In genomic region chr17:40372644-40373043, GRCh38 we compare ENCODE assay signal across 9 cellular contexts. TPM values are rescaled to one million over a fixed set of nuclear protein-coding genes. Genes with fewer than 3 reads are reported as not detected.
DNase-seq lines count a peak whose midpoint lies in the region; ATAC-seq and TF ChIP-seq lines count a peak whose summit lies in the region.
"Not testable (repeated sequence)": the region's sequence is repeated elsewhere in the genome, so short reads cannot be mapped to it uniquely, and the experiment has no call there.
"Had no signal": no experiment of that assay in that cellular context is flagged by ENCODE, and none has a peak within 500 bp of the region (broad histone marks: within the 10 kb centered on the region; RNA-seq: fewer than 3 reads in every experiment).

No MANE protein-coding gene starts in this region.

- H3K27me3 ChIP-seq in MM.1S (replicated peaks; ENCODE audit: insufficient read depth, low read length); trophoblast cell (ENCODE audit: insufficient read depth, low read length): not testable (repeated sequence)

- H4K20me1 ChIP-seq in MM.1S (ENCODE audit: insufficient read depth, low read length) = not testable (repeated sequence)

- H3K4me3 ChIP-seq in MM.1S (ENCODE audit: low read length); trophoblast cell (ENCODE audit: low read depth, low read length): not testable (repeated sequence)

- not testable (repeated sequence) for H2AK5ac ChIP-seq in trophoblast cell (ENCODE audit: low read length)

- not testable (repeated sequence) for H3K79me2 ChIP-seq in MM.1S (ENCODE audit: low read length); trophoblast cell (ENCODE audit: control insufficient read depth, insufficient read depth, low read length, poor library complexity)

- not testable (repeated sequence) for H2BK12ac ChIP-seq in trophoblast cell (ENCODE audit: low read length)

- H3K4me1 Mint-ChIP-seq in activated CD4-positive, alpha-beta T cell treated with anti-CD3 and anti-CD28 coated beads for 36 hours = peaks cover 36% of the 10 kb centered on the region
- H3K4me1 Mint-ChIP-seq in activated T-helper 2 cell treated with anti-CD3 and anti-CD28 coated beads, Interferon-gamma antibody, Interleukin-2, Interleukin-4, amounts not matched to agents 10 μg/mL and 5 μg/mL and 100 μg/mL, durations not matched to agents 14 hours and 24 hours and 36 hours (ENCODE audit: low read depth) = peaks cover 29% of the 10 kb centered on the region
- peaks cover 14% of the 10 kb centered on the region for H3K4me1 Mint-ChIP-seq in chondrocyte (ENCODE audit: low read depth)

- CTCF ChIA-PET in activated CD4-positive, alpha-beta T cell treated with anti-CD3 and anti-CD28 coated beads for 36 hours (lab: Charles Lee) = interaction anchor here (0.6 to 2.2 kb wide), 9 partner anchors 8 to 119 kb away, joined by 3 to 12 read pairs (median 4); partner anchors contain the start of gene GJD3

- peak overlapping the region; percentile 22 for H2BK5ac ChIP-seq in trophoblast cell (ENCODE audit: low read depth, low read length, poor library complexity)

- POLR2A ChIA-PET in activated CD4-positive, alpha-beta T cell treated with anti-CD3 and anti-CD28 coated beads for 36 hours (lab: Charles Lee) = interaction anchor here (0.6 to 1.0 kb wide), 5 partner anchors 8 to 189 kb away, joined by 3 to 6 read pairs (median 3); partner anchors contain the start of gene GJD3

- no CpG with 5 or more reads among the region's 4 CpGs for WGBS in trophoblast cell (ENCODE audit: extremely low coverage, insufficient coverage, insufficient read length)

- H3K4ac ChIP-seq in trophoblast cell (ENCODE audit: low read depth, low read length) = not testable (repeated sequence)

- H2AFZ ChIP-seq in MM.1S (ENCODE audit: low read length); trophoblast cell (ENCODE audit: insufficient read depth, low read length, poor library complexity): not testable (repeated sequence)

- H3K14ac ChIP-seq in trophoblast cell (ENCODE audit: low read length) = not testable (repeated sequence)

- not testable (repeated sequence) for ATAC-seq in activated CD4-positive, alpha-beta T cell treated with anti-CD3 and anti-CD28 coated beads for 36 hours

- H3K9ac ChIP-seq in MM.1S (ENCODE audit: low read length); trophoblast cell (ENCODE audit: low read length): not testable (repeated sequence)

- not testable (repeated sequence) for H3K9me3 Mint-ChIP-seq in activated CD4-positive, alpha-beta T cell treated with anti-CD3 and anti-CD28 coated beads for 36 hours (ENCODE audit: low read depth); activated T-helper 2 cell treated with anti-CD3 and anti-CD28 coated beads, Interferon-gamma antibody, Interleukin-2, Interleukin-4, amounts not matched to agents 10 μg/mL and 5 μg/mL and 100 μg/mL, durations not matched to agents 14 hours and 24 hours and 36 hours; chondrocyte (ENCODE audit: low read depth)

- H3K36me3 Mint-ChIP-seq in activated CD4-positive, alpha-beta T cell treated with anti-CD3 and anti-CD28 coated beads for 36 hours (ENCODE audit: low read depth); activated T-helper 2 cell treated with anti-CD3 and anti-CD28 coated beads, Interferon-gamma antibody, Interleukin-2, Interleukin-4, amounts not matched to agents 10 μg/mL and 5 μg/mL and 100 μg/mL, durations not matched to agents 14 hours and 24 hours and 36 hours (ENCODE audit: low read depth); chondrocyte (ENCODE audit: low read depth): not testable (repeated sequence)

- H3K4me1 ChIP-seq in MM.1S (ENCODE audit: low read length); trophoblast cell (ENCODE audit: control insufficient read depth in 1 of 2, insufficient read depth in 2 of 2, low read length in 2 of 2): not testable (repeated sequence)

- TF ChIP-seq CTCF in MM.1S (IDR thresholded peaks at IDR 0.05; ENCODE audit: low read length); chondrocyte (IDR thresholded peaks at IDR 0.05): not testable (repeated sequence)

- H3K4me3 Mint-ChIP-seq in activated CD4-positive, alpha-beta T cell treated with anti-CD3 and anti-CD28 coated beads for 36 hours; activated T-helper 2 cell treated with anti-CD3 and anti-CD28 coated beads, Interferon-gamma antibody, Interleukin-2, Interleukin-4, amounts not matched to agents 10 μg/mL and 5 μg/mL and 100 μg/mL, durations not matched to agents 14 hours and 24 hours and 36 hours (ENCODE audit: low read depth); chondrocyte (ENCODE audit: unreplicated experiment): not testable (repeated sequence)

- H3F3A ChIP-seq in MM.1S (ENCODE audit: insufficient read depth, low read length) = not testable (repeated sequence)

- H3K36me3 ChIP-seq in MM.1S (replicated peaks; ENCODE audit: insufficient read depth, low read length); trophoblast cell (ENCODE audit: control insufficient read depth in 1 of 2, insufficient read depth in 2 of 2, low read length in 2 of 2): not testable (repeated sequence)

- not testable (repeated sequence) for H3K4me2 ChIP-seq in MM.1S (ENCODE audit: low read depth, low read length); trophoblast cell (ENCODE audit: low read length)

- H2BK120ac ChIP-seq in trophoblast cell (ENCODE audit: insufficient read depth, low read length, poor library complexity) = peak overlapping the region; percentile 54

- H4K91ac ChIP-seq in trophoblast cell (ENCODE audit: low read depth, low read length) = not testable (repeated sequence)

- H3K23ac ChIP-seq in trophoblast cell (ENCODE audit: low read length) = not testable (repeated sequence)

- not testable (repeated sequence) for H4K8ac ChIP-seq in trophoblast cell (ENCODE audit: low read depth, low read length)

- H3K9me3 ChIP-seq in MM.1S (replicated peaks; ENCODE audit: insufficient read depth, low read length); trophoblast cell (ENCODE audit: insufficient read depth, low read depth, low read length): not testable (repeated sequence)

- intact Hi-C loops in activated CD4-positive, alpha-beta T cell treated with anti-CD3 and anti-CD28 coated beads for 36 hours (cut with DNase I, micrococcal nuclease) = loop anchor here in 1 of 2 experiments (1.0 to 5.0 kb wide), 2 partner anchors 108 to 225 kb away; no protein-coding TSS in a partner anchor
- intact Hi-C loops in activated T-helper 2 cell treated with anti-CD3 and anti-CD28 coated beads, Interferon-gamma antibody, Interleukin-2, Interleukin-4, amounts not matched to agents 10 μg/mL and 5 μg/mL and 100 μg/mL, durations not matched to agents 14 hours and 24 hours and 36 hours (cut with micrococcal nuclease) = not testable (repeated sequence)

- DNase-seq in EH (ENCODE audit: low read depth) (peak; percentile 16), MM.1S (peak; percentile 33), OCI-M1 (lab: John Stamatoyannopoulos, UW) (peak; percentile 66)
- not testable (repeated sequence) for DNase-seq in activated CD4-positive, alpha-beta T cell treated with anti-CD3 and anti-CD28 coated beads for 36 hours; activated T-helper 2 cell treated with anti-CD3 and anti-CD28 coated beads, Interferon-gamma antibody, Interleukin-2, Interleukin-4, amounts not matched to agents 10 μg/mL and 5 μg/mL and 100 μg/mL, durations not matched to agents 14 hours and 24 hours and 36 hours (ENCODE audit: low spot score); chondrocyte (ENCODE audit: low spot score); trophoblast cell

- H3K27me3 Mint-ChIP-seq in activated CD4-positive, alpha-beta T cell treated with anti-CD3 and anti-CD28 coated beads for 36 hours; activated T-helper 2 cell treated with anti-CD3 and anti-CD28 coated beads, Interferon-gamma antibody, Interleukin-2, Interleukin-4, amounts not matched to agents 10 μg/mL and 5 μg/mL and 100 μg/mL, durations not matched to agents 14 hours and 24 hours and 36 hours (ENCODE audit: low read depth); chondrocyte (ENCODE audit: low read depth): not testable (repeated sequence)

- H4K12ac ChIP-seq in trophoblast cell (ENCODE audit: low read depth, low read length) = not testable (repeated sequence)

- not testable (repeated sequence) for H3K27ac ChIP-seq in MM.1S (ENCODE audit: low read length)
- peak overlapping the region; percentile 46 for H3K27ac ChIP-seq in trophoblast cell (ENCODE audit: low read depth, low read length)

- not testable (repeated sequence) for H3K18ac ChIP-seq in trophoblast cell (ENCODE audit: low read length)

- H3K27ac Mint-ChIP-seq in activated CD4-positive, alpha-beta T cell treated with anti-CD3 and anti-CD28 coated beads for 36 hours = peak overlapping the region; percentile 77
- peak overlapping the region; percentile 45 for H3K27ac Mint-ChIP-seq in activated T-helper 2 cell treated with anti-CD3 and anti-CD28 coated beads, Interferon-gamma antibody, Interleukin-2, Interleukin-4, amounts not matched to agents 10 μg/mL and 5 μg/mL and 100 μg/mL, durations not matched to agents 14 hours and 24 hours and 36 hours
- H3K27ac Mint-ChIP-seq in chondrocyte (ENCODE audit: unreplicated experiment) = peak overlapping the region; percentile 27

- H3K9me2 ChIP-seq in MM.1S (replicated peaks; ENCODE audit: insufficient read depth, low read length) = not testable (repeated sequence)

- not testable (repeated sequence) for H3K79me1 ChIP-seq in trophoblast cell (ENCODE audit: low read length)

RNA-seq across cellular contexts. Expression of gene GJD3, which starts 8.1 kb away (rescaled TPM):
- total RNA-seq in activated CD4-positive, alpha-beta T cell treated with anti-CD3 and anti-CD28 coated beads for 36 hours = not detected
- total RNA-seq in activated T-helper 2 cell treated with anti-CD3 and anti-CD28 coated beads, Interferon-gamma antibody, Interleukin-2, Interleukin-4, amounts not matched to agents 10 μg/mL and 5 μg/mL and 100 μg/mL, durations not matched to agents 14 hours and 24 hours and 36 hours = 0.48 TPM in 1 of 2 replicates, not detected in the other
- 0.32 to 0.41 TPM in 2 of 3 replicates, not detected in the other for total RNA-seq in chondrocyte
- 1.4 and 2.0 TPM in 2 replicates for polyA plus RNA-seq in trophoblast cell (2013)
- total RNA-seq: A673; CD8-positive, alpha-beta T cell had no signal

RNA-seq across cellular contexts. Expression of gene TOP2A, which starts 45.1 kb away (rescaled TPM):
- 100 to 1,000 TPM; 245 to 322 TPM for total RNA-seq in activated CD4-positive, alpha-beta T cell treated with anti-CD3 and anti-CD28 coated beads for 36 hours
- total RNA-seq in activated T-helper 2 cell treated with anti-CD3 and anti-CD28 coated beads, Interferon-gamma antibody, Interleukin-2, Interleukin-4, amounts not matched to agents 10 μg/mL and 5 μg/mL and 100 μg/mL, durations not matched to agents 14 hours and 24 hours and 36 hours = 193 and 199 TPM in 2 replicates
- 24.6 to 28.2 TPM (median 27.8 TPM) in 3 replicates for total RNA-seq in chondrocyte
- polyA plus RNA-seq in trophoblast cell (2013) = 98.7 and 104 TPM in 2 replicates

Comparison
In these comparisons a context has a peak if more than half of its experiments do, and no peak if none do; other contexts are left out.
1. H3K27ac Mint-ChIP-seq: peak in every context shown above with its lines; median percentile 77 in activated CD4-positive, alpha-beta T cell treated with anti-CD3 and anti-CD28 coated beads for 36 hours; 45 in activated T-helper 2 cell treated with anti-CD3 and anti-CD28 coated beads, Interferon-gamma antibody, Interleukin-2, Interleukin-4, amounts not matched to agents 10 μg/mL and 5 μg/mL and 100 μg/mL, durations not matched to agents 14 hours and 24 hours and 36 hours; 27 in chondrocyte.